In genomic region chr20:58097943-58098342, GRCh38 we compare ENCODE assay signal across 31 cellular contexts.
"Had no signal": no experiment of that assay in that cellular context is flagged by ENCODE, and none has a peak within 500 bp of the region (broad histone marks: within the 10 kb centered on the region; RNA-seq: fewer than 3 reads in every experiment).

No MANE protein-coding gene starts in this region.

- H3K4me2 ChIP-seq: neural progenitor cell had no signal

- ATAC-seq: left cardiac atrium; left lobe of liver; left ventricle myocardium superior; lower lobe of right lung; natural killer cell; pancreas; stimulated activated effector memory CD8-positive, alpha-beta T cell treated with anti-CD3 and anti-CD28 coated beads, Interleukin-12 subunit alpha, Interleukin-12 subunit beta, amount 100 ng/mL, for 72 hours; upper lobe of right lung had no signal

- H3K4me1 Mint-ChIP-seq: mesothelial cell of epicardium; naive B cell; natural killer cell; nephron progenitor cell; neural progenitor cell; stimulated activated effector memory CD8-positive, alpha-beta T cell treated with anti-CD3 and anti-CD28 coated beads, Interleukin-12 subunit alpha, Interleukin-12 subunit beta, amount 100 ng/mL, for 72 hours had no signal

- FAIRE-seq: keratinocyte, pancreas, small intestine had no signal

- H3K9ac ChIP-seq: neural progenitor cell had no signal

- H3K36me3 Mint-ChIP-seq: mesothelial cell of epicardium; naive B cell; natural killer cell; neural progenitor cell; stimulated activated effector memory CD8-positive, alpha-beta T cell treated with anti-CD3 and anti-CD28 coated beads, Interleukin-12 subunit alpha, Interleukin-12 subunit beta, amount 100 ng/mL, for 72 hours had no signal

- H3K4me3 ChIP-seq: lower lobe of right lung, neural progenitor cell, pancreas, prostate gland, sigmoid colon, spleen, suprapubic skin, thoracic aorta, tibial artery, upper lobe of right lung, uterus had no signal

- DNase-seq: hippocampal formation; kidney glomerular epithelial cell; left cardiac atrium; left ventricle myocardium superior; lower lobe of right lung; mesendoderm; naive B cell; natural killer cell; nephron progenitor cell; occipital lobe; pancreas; posterior cingulate gyrus; sigmoid colon; small intestine; spleen; stimulated activated CD4-positive, alpha-beta T cell treated with anti-CD3 and anti-CD28 coated beads, Interleukin-4, amount 100 ng/mL, for 24 hours; stimulated activated naive CD4-positive, alpha-beta T cell; tibial artery; trophoblast cell; upper lobe of right lung; uterus had no signal

- H3K27ac Mint-ChIP-seq: mesothelial cell of epicardium; naive B cell; natural killer cell; nephron progenitor cell; neural progenitor cell; stimulated activated effector memory CD8-positive, alpha-beta T cell treated with anti-CD3 and anti-CD28 coated beads, Interleukin-12 subunit alpha, Interleukin-12 subunit beta, amount 100 ng/mL, for 72 hours; stimulated activated naive CD8-positive, alpha-beta T cell treated with anti-CD3 and anti-CD28 coated beads, Interleukin-15, Interleukin-2, amounts not matched to agents 100 ng/mL and 50 ng/mL, for 24 hours had no signal

- H3K4me3 Mint-ChIP-seq: mesothelial cell of epicardium; natural killer cell; nephron progenitor cell; neural progenitor cell; stimulated activated effector memory CD8-positive, alpha-beta T cell treated with anti-CD3 and anti-CD28 coated beads, Interleukin-12 subunit alpha, Interleukin-12 subunit beta, amount 100 ng/mL, for 72 hours; stimulated activated naive CD8-positive, alpha-beta T cell treated with anti-CD3 and anti-CD28 coated beads, Interleukin-15, Interleukin-2, amounts not matched to agents 100 ng/mL and 50 ng/mL, for 24 hours had no signal

- H3K9me3 Mint-ChIP-seq: mesothelial cell of epicardium; naive B cell; natural killer cell; nephron progenitor cell; neural progenitor cell; stimulated activated effector memory CD8-positive, alpha-beta T cell treated with anti-CD3 and anti-CD28 coated beads, Interleukin-12 subunit alpha, Interleukin-12 subunit beta, amount 100 ng/mL, for 72 hours; stimulated activated naive CD8-positive, alpha-beta T cell treated with anti-CD3 and anti-CD28 coated beads, Interleukin-15, Interleukin-2, amounts not matched to agents 100 ng/mL and 50 ng/mL, for 24 hours had no signal

- H3K27me3 ChIP-seq: neural progenitor cell, sigmoid colon, suprapubic skin, tibial artery, upper lobe of right lung, uterus had no signal

- H3K9me3 ChIP-seq: lower lobe of right lung, neutrophil, pancreas, prostate gland, sigmoid colon, spleen, suprapubic skin, thoracic aorta, tibial artery, upper lobe of right lung, uterus had no signal

- H2AFZ ChIP-seq: neural progenitor cell had no signal

- H3K36me3 ChIP-seq: lower lobe of right lung, neural progenitor cell, neutrophil, pancreas, prostate gland, sigmoid colon, spleen, suprapubic skin, thoracic aorta, tibial artery, upper lobe of right lung, uterus had no signal

- H3K4me1 ChIP-seq: lower lobe of right lung, neural progenitor cell, pancreas, prostate gland, sigmoid colon, spleen, tibial artery, upper lobe of right lung, uterus had no signal

- H3K27ac ChIP-seq: lower lobe of right lung, neural progenitor cell, neutrophil, pancreas, prostate gland, sigmoid colon, spleen, suprapubic skin, thoracic aorta, tibial artery, upper lobe of right lung, uterus had no signal
